In genomic region chr22:31253949-31254348, GRCh38 we compare ENCODE assay signal across 9 cellular contexts. TPM values are rescaled to one million over a fixed set of nuclear protein-coding genes. Genes with fewer than 3 reads are reported as not detected.
DNase-seq lines count a peak whose midpoint lies in the region; ATAC-seq, FAIRE-seq and TF ChIP-seq lines count a peak whose summit lies in the region.
"Had no signal": no experiment of that assay in that cellular context is flagged by ENCODE, and none has a peak within 500 bp of the region (broad histone marks: within the 10 kb centered on the region; RNA-seq: fewer than 3 reads in every experiment).

No MANE protein-coding gene starts in this region.

- no peaks in the 10 kb centered on the region for H3K9me3 Mint-ChIP-seq in endothelial cell (ENCODE audit: unreplicated experiment)
- no peaks in the 10 kb centered on the region for H3K9me3 Mint-ChIP-seq in memory B cell
- no peaks in the 10 kb centered on the region for H3K9me3 Mint-ChIP-seq in osteocyte (ENCODE audit: unreplicated experiment)
- H3K9me3 Mint-ChIP-seq in activated naive CD8-positive, alpha-beta T cell treated with anti-CD3 and anti-CD28 coated beads, Interleukin-2, amount 50 U/mL, for 24 hours: no peaks in the 10 kb centered on the region
- H3K9me3 Mint-ChIP-seq: activated T-helper 1 cell treated with anti-CD3 and anti-CD28 coated beads, Interleukin-12 subunit alpha, Interleukin-12 subunit beta, Interleukin-2, Interleukin-4 antibody, amounts not matched to agents 30 ng/mL and 10 ng/mL and 1 ng/mL, durations not matched to agents 14 hours and 24 hours and 36 hours had no signal

- FAIRE-seq in urothelium cell line (lab: Jason Lieb, UNC): peak; percentile 63

- H3K4me1 Mint-ChIP-seq in endothelial cell (ENCODE audit: unreplicated experiment): peaks cover 40% of the 10 kb centered on the region
- H3K4me1 Mint-ChIP-seq in memory B cell: peaks cover 14% of the 10 kb centered on the region
- H3K4me1 Mint-ChIP-seq in osteocyte (ENCODE audit: unreplicated experiment): peaks cover 31% of the 10 kb centered on the region
- peaks cover 8% of the 10 kb centered on the region for H3K4me1 Mint-ChIP-seq in activated naive CD8-positive, alpha-beta T cell treated with anti-CD3 and anti-CD28 coated beads, Interleukin-2, amount 50 U/mL, for 24 hours

- H3K27ac Mint-ChIP-seq in endothelial cell (ENCODE audit: unreplicated experiment) (peak overlapping the region; percentile 57), memory B cell (peak overlapping the region; percentile 35), osteocyte (ENCODE audit: unreplicated experiment) (no peak overlapping the region)
- no peak overlapping the region for H3K27ac Mint-ChIP-seq in activated naive CD8-positive, alpha-beta T cell treated with anti-CD3 and anti-CD28 coated beads, Interleukin-2, amount 50 U/mL, for 24 hours
- H3K27ac Mint-ChIP-seq: activated T-helper 1 cell treated with anti-CD3 and anti-CD28 coated beads, Interleukin-12 subunit alpha, Interleukin-12 subunit beta, Interleukin-2, Interleukin-4 antibody, amounts not matched to agents 30 ng/mL and 10 ng/mL and 1 ng/mL, durations not matched to agents 14 hours and 24 hours and 36 hours had no signal

- H3K4me3 Mint-ChIP-seq in endothelial cell (ENCODE audit: unreplicated experiment) (no peak overlapping the region), memory B cell (no peak overlapping the region), osteocyte (ENCODE audit: unreplicated experiment) (no peak overlapping the region)
- H3K4me3 Mint-ChIP-seq in activated naive CD8-positive, alpha-beta T cell treated with anti-CD3 and anti-CD28 coated beads, Interleukin-2, amount 50 U/mL, for 24 hours: no peak overlapping the region
- H3K4me3 Mint-ChIP-seq: activated T-helper 1 cell treated with anti-CD3 and anti-CD28 coated beads, Interleukin-12 subunit alpha, Interleukin-12 subunit beta, Interleukin-2, Interleukin-4 antibody, amounts not matched to agents 30 ng/mL and 10 ng/mL and 1 ng/mL, durations not matched to agents 14 hours and 24 hours and 36 hours had no signal

- no peak for ATAC-seq in memory B cell (ENCODE audit: low read depth)
- no peak for ATAC-seq in activated naive CD8-positive, alpha-beta T cell treated with anti-CD3 and anti-CD28 coated beads, Interleukin-2, amount 50 U/mL, for 24 hours

- peak; percentile 4 for DNase-seq in NCI-H345 (lab: John Stamatoyannopoulos, UW)
- no peak for DNase-seq in NCI-H345 treated with DMSO at 0.1 percent for 48 hours (lab: John Stamatoyannopoulos, UW; ENCODE audit: unreplicated experiment)
- peak; percentile 33 for DNase-seq in endothelial cell (ENCODE audit: low spot score)
- DNase-seq in memory B cell (ENCODE audit: low spot score in 2 of 2): no peak
- peak; percentile 30 for DNase-seq in urothelium cell line (ENCODE audit: low spot score)
- DNase-seq in osteocyte (ENCODE audit: extremely low spot score, unreplicated experiment): no peak
- DNase-seq in activated naive CD8-positive, alpha-beta T cell treated with anti-CD3 and anti-CD28 coated beads, Interleukin-2, amount 50 U/mL, for 24 hours: no peak
- DNase-seq in HCEC 1CT: no peak

- TF ChIP-seq CTCF in endothelial cell (IDR thresholded peaks at IDR 0.05; ENCODE audit: unreplicated experiment) (no peak), osteocyte (IDR thresholded peaks at IDR 0.05) (no peak)

- peaks cover 36% of the 10 kb centered on the region for H3K36me3 Mint-ChIP-seq in endothelial cell (ENCODE audit: low read depth, unreplicated experiment)
- peaks cover 8% of the 10 kb centered on the region for H3K36me3 Mint-ChIP-seq in memory B cell
- peaks cover 14% of the 10 kb centered on the region for H3K36me3 Mint-ChIP-seq in osteocyte (ENCODE audit: unreplicated experiment)
- peaks cover 11% of the 10 kb centered on the region for H3K36me3 Mint-ChIP-seq in activated naive CD8-positive, alpha-beta T cell treated with anti-CD3 and anti-CD28 coated beads, Interleukin-2, amount 50 U/mL, for 24 hours (ENCODE audit: low read depth)

- peaks cover under 1% of the 10 kb centered on the region for H3K27me3 Mint-ChIP-seq in endothelial cell (ENCODE audit: unreplicated experiment)
- no peaks in the 10 kb centered on the region for H3K27me3 Mint-ChIP-seq in memory B cell
- no peaks in the 10 kb centered on the region for H3K27me3 Mint-ChIP-seq in osteocyte (ENCODE audit: unreplicated experiment)
- H3K27me3 Mint-ChIP-seq in activated naive CD8-positive, alpha-beta T cell treated with anti-CD3 and anti-CD28 coated beads, Interleukin-2, amount 50 U/mL, for 24 hours: no peaks in the 10 kb centered on the region

RNA-seq across cellular contexts. Expression of gene PIK3IP1, which starts 38.3 kb away (rescaled TPM):
- total RNA-seq in endothelial cell (ENCODE audit: unreplicated experiment): 13.4 TPM
- 10.3 and 13.0 TPM in 2 replicates for total RNA-seq in osteocyte

RNA-seq across cellular contexts. Expression of gene LIMK2, which starts 41.9 kb away (rescaled TPM):
- total RNA-seq in endothelial cell (ENCODE audit: unreplicated experiment): 248 TPM
- 49.8 and 53.9 TPM in 2 replicates for total RNA-seq in osteocyte

Comparison
In these comparisons a context has a peak if more than half of its experiments do, and no peak if none do; other contexts are left out.
1. DNase-seq: peak in NCI-H345 (single experiment), endothelial cell (single experiment) and urothelium cell line (single experiment); none in NCI-H345 treated with DMSO at 0.1 percent for 48 hours (single experiment), memory B cell (0 of 2), osteocyte (single experiment), activated naive CD8-positive, alpha-beta T cell treated with anti-CD3 and anti-CD28 coated beads, Interleukin-2, amount 50 U/mL, for 24 hours (single experiment) and HCEC 1CT (single experiment).
2. H3K27ac Mint-ChIP-seq: peak in endothelial cell (single experiment) and memory B cell (single experiment); none in osteocyte (single experiment) and activated naive CD8-positive, alpha-beta T cell treated with anti-CD3 and anti-CD28 coated beads, Interleukin-2, amount 50 U/mL, for 24 hours (single experiment).